18 cellular contexts compared by ENCODE assay signal in the genomic region with DNA sequence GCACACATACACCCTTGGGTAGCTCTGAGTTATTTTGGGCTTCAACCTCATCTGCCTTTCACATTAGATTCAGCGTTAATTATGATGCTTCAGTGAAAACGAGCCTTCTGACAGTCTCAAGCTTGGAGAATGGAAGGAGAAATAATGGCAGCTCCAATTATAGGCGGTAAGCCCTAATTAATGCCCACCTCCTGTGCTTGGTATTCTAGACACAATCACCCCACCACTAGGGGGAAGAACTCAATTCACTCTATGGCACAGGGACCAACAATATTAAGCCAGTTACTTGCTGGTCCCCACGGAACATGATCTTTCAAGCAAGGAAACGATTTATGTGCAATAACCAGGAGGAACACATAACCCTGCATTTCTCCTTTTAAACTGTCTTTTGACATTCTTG.
DNase-seq lines count a peak whose midpoint lies in the region; FAIRE-seq and TF ChIP-seq lines count a peak whose summit lies in the region.
"Had no signal": no experiment of that assay in that cellular context is flagged by ENCODE, and none has a peak within 500 bp of the region (broad histone marks: within the 10 kb centered on the region; RNA-seq: fewer than 3 reads in every experiment).

No MANE protein-coding gene starts in this region.

- no peaks in the 10 kb centered on the region for H3K23me2 ChIP-seq in H1 (ENCODE audit: low read depth, low read length)

- no peaks in the 10 kb centered on the region for H3K79me2 ChIP-seq in H1 (ENCODE audit: control insufficient read depth in 1 of 2, insufficient read depth in 2 of 2, low read length in 2 of 2)

- H3K4ac ChIP-seq in H1 (replicated peaks; ENCODE audit: insufficient read length, low read depth, low read length), result no peak overlapping the region

- no peak overlapping the region for H2AK5ac ChIP-seq in H1 (ENCODE audit: low read depth, low read length)

- no peaks in the 10 kb centered on the region for H3K36me3 ChIP-seq in H1 (ENCODE audit: control insufficient read depth in 2 of 4, insufficient read depth in 4 of 4, low read length in 3 of 4)
- H3K36me3 ChIP-seq: colonic mucosa had no signal

- CTCF ChIA-PET in H1 (lab: Charles Lee; ENCODE audit: partially characterized antibody), result interaction anchor here (0.6 to 4.3 kb wide), 25 partner anchors 8 to 759 kb away, joined by 3 to 27 read pairs (median 3); no protein-coding TSS in a partner anchor

- H4K91ac ChIP-seq in H1 (replicated peaks; ENCODE audit: insufficient read length, low read length), result no peak overlapping the region

- no peak overlapping the region for H2AFZ ChIP-seq in H1 (ENCODE audit: low read length)
- H2AFZ ChIP-seq: GM23248 had no signal

- WGBS in H1 (ENCODE audit: extremely low coverage in 1 of 2, insufficient coverage in 1 of 2, insufficient read length in 1 of 2, insufficient replicate concordance in 2 of 2, low coverage in 1 of 2, low lambda C conversion rate in 2 of 2, missing lambda C conversion rate in 1 of 2), 2 experiments, result 86% methylated on average over 5 of the region's 5 CpGs; no CpG with 5 or more reads in 1 of the 2 experiments

- H3K27me3 ChIP-seq in H1 (replicated peaks in 1 of 4; ENCODE audit: control insufficient read depth in 3 of 4, extremely low read depth in 1 of 4, insufficient read depth in 3 of 4, low read length in 3 of 4), result no peaks in the 10 kb centered on the region
- H3K27me3 ChIP-seq: colonic mucosa had no signal

- FAIRE-seq in H1 (lab: Jason Lieb, UNC) (no peak), urothelium cell line (lab: Jason Lieb, UNC) (no peak)
- FAIRE-seq: astrocyte, islet of Langerhans had no signal

- H2BK12ac ChIP-seq in H1 (ENCODE audit: low read depth, low read length), result no peak overlapping the region

- TF ChIP-seq EP300 in H1 (IDR thresholded peaks at IDR 0.05; ENCODE audit: borderline replicate concordance in 1 of 2, low read depth in 2 of 2, low read length in 2 of 2), result no peak

- POLR2A ChIA-PET in H1 (lab: Charles Lee; ENCODE audit: partially characterized antibody), result interaction anchor here (1.0 kb wide), 1 partner anchor 8 kb away, joined by 4 read pairs; no protein-coding TSS in a partner anchor

- DNase-seq in NCI-H748 (lab: John Stamatoyannopoulos, UW; ENCODE audit: unreplicated experiment) (peak; percentile 61), NCI-H748 treated with DMSO at 0.1 percent for 48 hours (lab: John Stamatoyannopoulos, UW) (no peak), NCI-H2107 treated with DMSO at 0.1 percent for 48 hours (lab: John Stamatoyannopoulos, UW; ENCODE audit: unreplicated experiment) (peak; percentile 56), H1 (ENCODE audit: low read depth in 1 of 2, low spot score in 2 of 2) (no peak), retina (peak; percentile 58), NCI-H187 (lab: John Stamatoyannopoulos, UW) (no peak), urothelium cell line (ENCODE audit: low spot score) (no peak)
- no peak for DNase-seq in activated CD8-positive, alpha-beta memory T cell treated with anti-CD3 and anti-CD28 coated beads, Interleukin-2, amount 50 U/mL, for 4 hours
- DNase-seq: activated CD4-positive, alpha-beta T cell treated with anti-CD3 and anti-CD28 coated beads for 1 hour; activated gamma-delta T cell treated with Interleukin-2 at 50 U/mL for 16 hours; colonic mucosa; NCI-H2029 treated with DMSO at 0.1 percent for 48 hours; nephron progenitor cell; stimulated activated naive CD8-positive, alpha-beta T cell treated with anti-CD3 and anti-CD28 coated beads, Interleukin-15, amount 100 ng/mL, for 72 hours had no signal

- no peaks in the 10 kb centered on the region for H3K9me3 ChIP-seq in H1 (ENCODE audit: insufficient read depth in 2 of 2, low read depth in 1 of 2, low read length in 1 of 2)
- H3K9me3 ChIP-seq: colonic mucosa had no signal

- H2BK15ac ChIP-seq in H1 (ENCODE audit: low read length), result no peak overlapping the region

- TF ChIP-seq CTCF in H1 (IDR thresholded peaks at IDR 0.05; ENCODE audit: control extremely low read depth in 1 of 3, insufficient read depth in 1 of 3, low read depth in 1 of 3, low read length in 3 of 3), result peak in 2 of 3 experiments; percentile 33 to 47; a peak in 2 of 4 replicates

- H4K8ac ChIP-seq in H1 (ENCODE audit: extremely low read depth, insufficient read depth, low read length), result no peak overlapping the region

- no peak overlapping the region for H3K4me2 ChIP-seq in H1 (ENCODE audit: insufficient read depth in 1 of 2, low read depth in 2 of 2, low read length in 2 of 2)

- H2BK5ac ChIP-seq in H1 (ENCODE audit: low read depth, low read length), result no peak overlapping the region

- no peak overlapping the region for H3K9ac ChIP-seq in H1 (replicated peaks in 1 of 4; ENCODE audit: extremely low read depth in 1 of 4, low read depth in 3 of 4, low read length in 3 of 4)
- H3K9ac ChIP-seq: GM23248 had no signal

- H4K20me1 ChIP-seq in H1 (replicated peaks in 1 of 2; ENCODE audit: control insufficient read depth in 1 of 2, insufficient read depth in 2 of 2, low read length in 2 of 2), result no peaks in the 10 kb centered on the region

- TF ChIP-seq RAD21 in H1 (IDR thresholded peaks at IDR 0.05 in 1 of 2, conservative IDR thresholded peaks at IDR 0.05 in 1 of 2; ENCODE audit: low read depth in 2 of 2, low read length in 2 of 2), result peak; percentile 23 to 41; a peak in 2 of 4 replicates

- H2BK20ac ChIP-seq in H1 (ENCODE audit: low read length), result no peak overlapping the region

- no peaks in the 10 kb centered on the region for H3K4me1 ChIP-seq in H1 (replicated peaks in 1 of 4; ENCODE audit: control insufficient read depth in 3 of 4, insufficient read depth in 4 of 4, low read length in 3 of 4)
- H3K4me1 ChIP-seq: colonic mucosa had no signal

- H3K4me3 ChIP-seq in H1 (ENCODE audit: extremely low read depth in 1 of 4, insufficient read depth in 2 of 4, low read depth in 3 of 4, low read length in 4 of 4), result no peak overlapping the region
- H3K4me3 ChIP-seq: colonic mucosa, GM23248 had no signal

- H3K23ac ChIP-seq in H1 (ENCODE audit: insufficient read length), result no peak overlapping the region

- H2BK120ac ChIP-seq in H1 (replicated peaks; ENCODE audit: low read depth, low read length), result no peak overlapping the region

- H3K18ac ChIP-seq in H1 (ENCODE audit: extremely low read depth, low read length), result no peak overlapping the region

- H3K56ac ChIP-seq in H1 (replicated peaks; ENCODE audit: insufficient read length, low read depth, low read length), result no peak overlapping the region

- no peak for TF ChIP-seq POLR2A in H1 (IDR thresholded peaks at IDR 0.05; ENCODE audit: control extremely low read depth in 1 of 2, low read depth in 2 of 2, low read length in 2 of 2)

- H4K5ac ChIP-seq in H1 (ENCODE audit: insufficient read length, low read depth, low read length), result no peak overlapping the region

- H3K14ac ChIP-seq in H1 (ENCODE audit: insufficient read length), result no peak overlapping the region

- H3K27ac ChIP-seq in H1 (ENCODE audit: low read depth, low read length), result no peak overlapping the region
- H3K27ac ChIP-seq: colonic mucosa, epithelial cell of prostate, GM23248 had no signal

- no peaks in the 10 kb centered on the region for H3K79me1 ChIP-seq in H1 (ENCODE audit: low read depth, low read length)

TF ChIP-seq in H1, 55 proteins besides CTCF, POLR2A, EP300 and RAD21:
- no peak for TF ChIP-seq ZNF274 (IDR thresholded peaks at IDR 0.05; ENCODE audit: borderline replicate concordance, extremely low read depth, low read length)
- TF ChIP-seq BCL11A (IDR thresholded peaks at IDR 0.05; ENCODE audit: low read depth in 2 of 2, low read length in 2 of 2), result no peak
- TF ChIP-seq RBBP5 (IDR thresholded peaks at IDR 0.05; ENCODE audit: borderline replicate concordance, low read depth, low read length), result no peak
- TF ChIP-seq TEAD4 (IDR thresholded peaks at IDR 0.05; ENCODE audit: low read depth, low read length), result peak; percentile 61
- no peak for TF ChIP-seq CEBPB (IDR thresholded peaks at IDR 0.05; ENCODE audit: low read depth, low read length)
- TF ChIP-seq CTBP2 (IDR thresholded peaks at IDR 0.05; ENCODE audit: borderline replicate concordance, insufficient read depth, insufficient read length, low read length), result no peak
- TF ChIP-seq SP2 (IDR thresholded peaks at IDR 0.05; ENCODE audit: low read length), result no peak
- TF ChIP-seq CBX8 (IDR thresholded peaks at IDR 0.05; ENCODE audit: borderline replicate concordance, low read depth, low read length), result no peak

Comparison
In these comparisons a context has a peak if more than half of its experiments do, and no peak if none do; other contexts are left out.
1. DNase-seq: peak in NCI-H748 (single experiment), NCI-H2107 treated with DMSO at 0.1 percent for 48 hours (single experiment) and retina (single experiment); none in NCI-H748 treated with DMSO at 0.1 percent for 48 hours (single experiment), H1 (0 of 2), NCI-H187 (0 of 2), activated CD8-positive, alpha-beta memory T cell treated with anti-CD3 and anti-CD28 coated beads, Interleukin-2, amount 50 U/mL, for 4 hours (single experiment) and urothelium cell line (single experiment).